In the genomic region with DNA sequence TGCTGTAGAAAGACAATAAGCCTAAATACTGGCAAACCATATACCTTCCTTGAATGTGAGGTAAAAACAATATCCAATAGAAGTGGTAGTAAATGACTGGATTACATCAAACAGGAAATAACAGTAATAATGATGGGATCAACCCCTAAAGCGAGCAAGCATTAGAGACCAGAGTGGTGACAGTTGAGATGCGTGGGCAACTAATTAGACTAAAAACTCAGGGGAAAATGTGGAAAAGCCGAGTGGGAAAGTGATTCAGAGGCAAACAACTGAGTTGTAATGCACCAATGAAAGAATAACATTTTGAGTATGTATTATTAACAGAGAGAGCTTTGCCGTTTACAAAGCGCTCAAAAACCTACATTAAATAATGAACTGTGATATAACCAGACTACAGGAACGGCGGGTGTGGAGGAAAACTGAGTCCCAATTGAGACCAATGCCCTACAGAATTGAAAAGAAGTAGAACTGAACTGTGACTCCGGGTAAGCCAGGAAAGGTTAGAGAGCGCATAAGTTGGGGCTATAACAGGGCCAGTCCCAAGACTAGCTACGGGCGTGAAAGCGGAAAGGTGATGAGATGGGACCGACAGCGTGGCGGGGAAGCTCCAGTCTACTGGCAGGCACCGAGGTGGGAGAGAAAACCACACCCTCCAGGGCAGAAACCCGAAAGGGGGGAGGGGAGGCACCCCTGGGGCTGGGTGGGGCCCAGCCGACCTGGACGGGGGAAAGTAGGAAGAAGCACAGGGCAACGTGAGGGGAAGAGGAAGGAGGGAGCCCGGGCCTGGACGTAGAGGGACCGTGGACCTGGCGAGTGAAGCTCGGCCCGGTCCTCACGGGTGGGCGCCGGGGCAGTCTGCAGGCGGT, we compare ENCODE assay signal across 1 cellular context.
A peak's percentile ranks its signal among the peaks of the same experiment; 100 is the strongest.
TF ChIP-seq lines count a peak whose summit lies in the region.

No MANE protein-coding gene starts in this region.

TF ChIP-seq in K562, 482 proteins besides CTCF, POLR2A, EP300 and RAD21 (continues in another document):
- TF ChIP-seq, protein P1, sequence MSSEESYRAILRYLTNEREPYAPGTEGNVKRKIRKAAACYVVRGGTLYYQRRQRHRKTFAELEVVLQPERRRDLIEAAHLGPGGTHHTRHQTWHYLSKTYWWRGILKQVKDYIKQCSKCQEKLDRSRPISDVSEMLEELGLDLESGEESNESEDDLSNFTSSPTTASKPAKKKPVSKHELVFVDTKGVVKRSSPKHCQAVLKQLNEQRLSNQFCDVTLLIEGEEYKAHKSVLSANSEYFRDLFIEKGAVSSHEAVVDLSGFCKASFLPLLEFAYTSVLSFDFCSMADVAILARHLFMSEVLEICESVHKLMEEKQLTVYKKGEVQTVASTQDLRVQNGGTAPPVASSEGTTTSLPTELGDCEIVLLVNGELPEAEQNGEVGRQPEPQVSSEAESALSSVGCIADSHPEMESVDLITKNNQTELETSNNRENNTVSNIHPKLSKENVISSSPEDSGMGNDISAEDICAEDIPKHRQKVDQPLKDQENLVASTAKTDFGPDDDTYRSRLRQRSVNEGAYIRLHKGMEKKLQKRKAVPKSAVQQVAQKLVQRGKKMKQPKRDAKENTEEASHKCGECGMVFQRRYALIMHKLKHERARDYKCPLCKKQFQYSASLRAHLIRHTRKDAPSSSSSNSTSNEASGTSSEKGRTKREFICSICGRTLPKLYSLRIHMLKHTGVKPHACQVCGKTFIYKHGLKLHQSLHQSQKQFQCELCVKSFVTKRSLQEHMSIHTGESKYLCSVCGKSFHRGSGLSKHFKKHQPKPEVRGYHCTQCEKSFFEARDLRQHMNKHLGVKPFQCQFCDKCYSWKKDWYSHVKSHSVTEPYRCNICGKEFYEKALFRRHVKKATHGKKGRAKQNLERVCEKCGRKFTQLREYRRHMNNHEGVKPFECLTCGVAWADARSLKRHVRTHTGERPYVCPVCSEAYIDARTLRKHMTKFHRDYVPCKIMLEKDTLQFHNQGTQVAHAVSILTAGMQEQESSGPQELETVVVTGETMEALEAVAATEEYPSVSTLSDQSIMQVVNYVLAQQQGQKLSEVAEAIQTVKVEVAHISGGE (CRISPR knock-in tag; IDR thresholded peaks at IDR 0.05), result peak in 1 of 3 experiments; percentile 62; a peak in 2 of 6 replicates
- TF ChIP-seq KAT7 (CRISPR knock-in tag; IDR thresholded peaks at IDR 0.05; ENCODE audit: borderline replicate concordance) (0 out of 2 replicates have a peak, but pooled peaks have one; percentile 14), CBX1 (IDR thresholded peaks at IDR 0.05; ENCODE audit: low read depth) (0 out of 2 replicates have a peak, but pooled peaks have one; percentile 10), TEAD4 (IDR thresholded peaks at IDR 0.05; ENCODE audit: low read length) (no peak), TEAD4 (CRISPR knock-in tag; IDR thresholded peaks at IDR 0.05; ENCODE audit: borderline replicate concordance) (no peak), ETV5 (CRISPR knock-in tag; IDR thresholded peaks at IDR 0.05; ENCODE audit: low read depth) (0 out of 2 replicates have a peak, but pooled peaks have one; percentile 20), SIN3A (IDR thresholded peaks at IDR 0.05; ENCODE audit: borderline replicate concordance in 2 of 2, control insufficient read depth in 1 of 2, low read depth in 2 of 2, low read length in 2 of 2) (peak in 1 of 2 experiments; percentile 51; a peak in 1 of 4 replicates), ARID1B (IDR thresholded peaks at IDR 0.05) (no peak), SAP30 (IDR thresholded peaks at IDR 0.05; ENCODE audit: borderline replicate concordance, insufficient read depth, low read depth, low read length, poor library complexity, severe bottlenecking) (peak; percentile 25), TAF15 (IDR thresholded peaks at IDR 0.05; ENCODE audit: low read depth, low read length) (no peak), KLF10 (CRISPR knock-in tag; IDR thresholded peaks at IDR 0.05) (no peak), SP1 (CRISPR knock-in tag; IDR thresholded peaks at IDR 0.05) (peak; percentile 2), DACH1 (IDR thresholded peaks at IDR 0.05; ENCODE audit: partially characterized antibody) (peak; percentile 4), CBFA2T3 (IDR thresholded peaks at IDR 0.05) (0 out of 2 replicates have a peak, but pooled peaks have one; percentile 7), LCOR (CRISPR knock-in tag; IDR thresholded peaks at IDR 0.05) (0 out of 2 replicates have a peak, but pooled peaks have one; percentile 22), DPF2 (IDR thresholded peaks at IDR 0.05) (0 out of 2 replicates have a peak, but pooled peaks have one; percentile 25), SRSF7 (optimal IDR thresholded peaks at IDR 0.05; ENCODE audit: low read depth, low read length) (no peak), HDAC2 (IDR thresholded peaks at IDR 0.05) (peak; percentile 64; the same call in 1 of the 2 replicates), RBBP5 (IDR thresholded peaks at IDR 0.05; ENCODE audit: borderline replicate concordance, insufficient read depth, low read length, poor library complexity, severe bottlenecking) (peak; percentile 4)
- TF ChIP-seq, protein P2, sequence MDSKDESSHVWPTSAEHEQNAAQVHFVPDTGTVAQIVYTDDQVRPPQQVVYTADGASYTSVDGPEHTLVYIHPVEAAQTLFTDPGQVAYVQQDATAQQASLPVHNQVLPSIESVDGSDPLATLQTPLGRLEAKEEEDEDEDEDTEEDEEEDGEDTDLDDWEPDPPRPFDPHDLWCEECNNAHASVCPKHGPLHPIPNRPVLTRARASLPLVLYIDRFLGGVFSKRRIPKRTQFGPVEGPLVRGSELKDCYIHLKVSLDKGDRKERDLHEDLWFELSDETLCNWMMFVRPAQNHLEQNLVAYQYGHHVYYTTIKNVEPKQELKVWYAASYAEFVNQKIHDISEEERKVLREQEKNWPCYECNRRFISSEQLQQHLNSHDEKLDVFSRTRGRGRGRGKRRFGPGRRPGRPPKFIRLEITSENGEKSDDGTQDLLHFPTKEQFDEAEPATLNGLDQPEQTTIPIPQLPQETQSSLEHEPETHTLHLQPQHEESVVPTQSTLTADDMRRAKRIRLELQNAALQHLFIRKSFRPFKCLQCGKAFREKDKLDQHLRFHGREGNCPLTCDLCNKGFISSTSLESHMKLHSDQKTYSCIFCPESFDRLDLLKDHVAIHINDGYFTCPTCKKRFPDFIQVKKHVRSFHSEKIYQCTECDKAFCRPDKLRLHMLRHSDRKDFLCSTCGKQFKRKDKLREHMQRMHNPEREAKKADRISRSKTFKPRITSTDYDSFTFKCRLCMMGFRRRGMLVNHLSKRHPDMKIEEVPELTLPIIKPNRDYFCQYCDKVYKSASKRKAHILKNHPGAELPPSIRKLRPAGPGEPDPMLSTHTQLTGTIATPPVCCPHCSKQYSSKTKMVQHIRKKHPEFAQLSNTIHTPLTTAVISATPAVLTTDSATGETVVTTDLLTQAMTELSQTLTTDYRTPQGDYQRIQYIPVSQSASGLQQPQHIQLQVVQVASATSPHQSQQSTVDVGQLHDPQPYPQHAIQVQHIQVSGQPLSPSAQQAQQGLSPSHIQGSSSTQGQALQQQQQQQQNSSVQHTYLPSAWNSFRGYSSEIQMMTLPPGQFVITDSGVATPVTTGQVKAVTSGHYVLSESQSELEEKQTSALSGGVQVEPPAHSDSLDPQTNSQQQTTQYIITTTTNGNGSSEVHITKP (IDR thresholded peaks at IDR 0.05; ENCODE audit: partially characterized antibody), result peak; percentile 28
- TF ChIP-seq, protein P3, sequence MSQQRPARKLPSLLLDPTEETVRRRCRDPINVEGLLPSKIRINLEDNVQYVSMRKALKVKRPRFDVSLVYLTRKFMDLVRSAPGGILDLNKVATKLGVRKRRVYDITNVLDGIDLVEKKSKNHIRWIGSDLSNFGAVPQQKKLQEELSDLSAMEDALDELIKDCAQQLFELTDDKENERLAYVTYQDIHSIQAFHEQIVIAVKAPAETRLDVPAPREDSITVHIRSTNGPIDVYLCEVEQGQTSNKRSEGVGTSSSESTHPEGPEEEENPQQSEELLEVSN (IDR thresholded peaks at IDR 0.05; ENCODE audit: borderline replicate concordance in 1 of 2, extremely low read depth in 1 of 2, insufficient read depth in 1 of 2, insufficient read length in 1 of 2, low read depth in 1 of 2, low read length in 1 of 2, poor library complexity in 1 of 2, severe bottlenecking in 1 of 2), result peak in 1 of 2 experiments; percentile 8
- TF ChIP-seq, protein P4, sequence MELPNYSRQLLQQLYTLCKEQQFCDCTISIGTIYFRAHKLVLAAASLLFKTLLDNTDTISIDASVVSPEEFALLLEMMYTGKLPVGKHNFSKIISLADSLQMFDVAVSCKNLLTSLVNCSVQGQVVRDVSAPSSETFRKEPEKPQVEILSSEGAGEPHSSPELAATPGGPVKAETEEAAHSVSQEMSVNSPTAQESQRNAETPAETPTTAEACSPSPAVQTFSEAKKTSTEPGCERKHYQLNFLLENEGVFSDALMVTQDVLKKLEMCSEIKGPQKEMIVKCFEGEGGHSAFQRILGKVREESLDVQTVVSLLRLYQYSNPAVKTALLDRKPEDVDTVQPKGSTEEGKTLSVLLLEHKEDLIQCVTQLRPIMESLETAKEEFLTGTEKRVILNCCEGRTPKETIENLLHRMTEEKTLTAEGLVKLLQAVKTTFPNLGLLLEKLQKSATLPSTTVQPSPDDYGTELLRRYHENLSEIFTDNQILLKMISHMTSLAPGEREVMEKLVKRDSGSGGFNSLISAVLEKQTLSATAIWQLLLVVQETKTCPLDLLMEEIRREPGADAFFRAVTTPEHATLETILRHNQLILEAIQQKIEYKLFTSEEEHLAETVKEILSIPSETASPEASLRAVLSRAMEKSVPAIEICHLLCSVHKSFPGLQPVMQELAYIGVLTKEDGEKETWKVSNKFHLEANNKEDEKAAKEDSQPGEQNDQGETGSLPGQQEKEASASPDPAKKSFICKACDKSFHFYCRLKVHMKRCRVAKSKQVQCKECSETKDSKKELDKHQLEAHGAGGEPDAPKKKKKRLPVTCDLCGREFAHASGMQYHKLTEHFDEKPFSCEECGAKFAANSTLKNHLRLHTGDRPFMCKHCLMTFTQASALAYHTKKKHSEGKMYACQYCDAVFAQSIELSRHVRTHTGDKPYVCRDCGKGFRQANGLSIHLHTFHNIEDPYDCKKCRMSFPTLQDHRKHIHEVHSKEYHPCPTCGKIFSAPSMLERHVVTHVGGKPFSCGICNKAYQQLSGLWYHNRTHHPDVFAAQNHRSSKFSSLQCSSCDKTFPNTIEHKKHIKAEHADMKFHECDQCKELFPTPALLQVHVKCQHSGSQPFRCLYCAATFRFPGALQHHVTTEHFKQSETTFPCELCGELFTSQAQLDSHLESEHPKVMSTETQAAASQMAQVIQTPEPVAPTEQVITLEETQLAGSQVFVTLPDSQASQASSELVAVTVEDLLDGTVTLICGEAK (IDR thresholded peaks at IDR 0.05), result peak; percentile 81
- TF ChIP-seq, protein P4 (CRISPR knock-in tag; IDR thresholded peaks at IDR 0.05), result no peak
- TF ChIP-seq, protein P5, sequence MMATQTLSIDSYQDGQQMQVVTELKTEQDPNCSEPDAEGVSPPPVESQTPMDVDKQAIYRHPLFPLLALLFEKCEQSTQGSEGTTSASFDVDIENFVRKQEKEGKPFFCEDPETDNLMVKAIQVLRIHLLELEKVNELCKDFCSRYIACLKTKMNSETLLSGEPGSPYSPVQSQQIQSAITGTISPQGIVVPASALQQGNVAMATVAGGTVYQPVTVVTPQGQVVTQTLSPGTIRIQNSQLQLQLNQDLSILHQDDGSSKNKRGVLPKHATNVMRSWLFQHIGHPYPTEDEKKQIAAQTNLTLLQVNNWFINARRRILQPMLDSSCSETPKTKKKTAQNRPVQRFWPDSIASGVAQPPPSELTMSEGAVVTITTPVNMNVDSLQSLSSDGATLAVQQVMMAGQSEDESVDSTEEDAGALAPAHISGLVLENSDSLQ (IDR thresholded peaks at IDR 0.05), result peak; percentile 47; the same call in 1 of the 2 replicates
- TF ChIP-seq, protein P6, sequence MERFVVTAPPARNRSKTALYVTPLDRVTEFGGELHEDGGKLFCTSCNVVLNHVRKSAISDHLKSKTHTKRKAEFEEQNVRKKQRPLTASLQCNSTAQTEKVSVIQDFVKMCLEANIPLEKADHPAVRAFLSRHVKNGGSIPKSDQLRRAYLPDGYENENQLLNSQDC (CRISPR knock-in tag; IDR thresholded peaks at IDR 0.05), result no peak
- TF ChIP-seq, protein P7, sequence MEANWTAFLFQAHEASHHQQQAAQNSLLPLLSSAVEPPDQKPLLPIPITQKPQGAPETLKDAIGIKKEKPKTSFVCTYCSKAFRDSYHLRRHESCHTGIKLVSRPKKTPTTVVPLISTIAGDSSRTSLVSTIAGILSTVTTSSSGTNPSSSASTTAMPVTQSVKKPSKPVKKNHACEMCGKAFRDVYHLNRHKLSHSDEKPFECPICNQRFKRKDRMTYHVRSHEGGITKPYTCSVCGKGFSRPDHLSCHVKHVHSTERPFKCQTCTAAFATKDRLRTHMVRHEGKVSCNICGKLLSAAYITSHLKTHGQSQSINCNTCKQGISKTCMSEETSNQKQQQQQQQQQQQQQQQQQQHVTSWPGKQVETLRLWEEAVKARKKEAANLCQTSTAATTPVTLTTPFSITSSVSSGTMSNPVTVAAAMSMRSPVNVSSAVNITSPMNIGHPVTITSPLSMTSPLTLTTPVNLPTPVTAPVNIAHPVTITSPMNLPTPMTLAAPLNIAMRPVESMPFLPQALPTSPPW (CRISPR knock-in tag; IDR thresholded peaks at IDR 0.05), result peak; percentile 73
- TF ChIP-seq, protein P8, sequence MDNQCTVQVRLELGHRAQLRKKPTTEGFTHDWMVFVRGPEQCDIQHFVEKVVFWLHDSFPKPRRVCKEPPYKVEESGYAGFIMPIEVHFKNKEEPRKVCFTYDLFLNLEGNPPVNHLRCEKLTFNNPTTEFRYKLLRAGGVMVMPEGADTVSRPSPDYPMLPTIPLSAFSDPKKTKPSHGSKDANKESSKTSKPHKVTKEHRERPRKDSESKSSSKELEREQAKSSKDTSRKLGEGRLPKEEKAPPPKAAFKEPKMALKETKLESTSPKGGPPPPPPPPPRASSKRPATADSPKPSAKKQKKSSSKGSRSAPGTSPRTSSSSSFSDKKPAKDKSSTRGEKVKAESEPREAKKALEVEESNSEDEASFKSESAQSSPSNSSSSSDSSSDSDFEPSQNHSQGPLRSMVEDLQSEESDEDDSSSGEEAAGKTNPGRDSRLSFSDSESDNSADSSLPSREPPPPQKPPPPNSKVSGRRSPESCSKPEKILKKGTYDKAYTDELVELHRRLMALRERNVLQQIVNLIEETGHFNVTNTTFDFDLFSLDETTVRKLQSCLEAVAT (IDR thresholded peaks at IDR 0.05), result peak in 1 of 2 experiments; percentile 47; a peak in 1 of 4 replicates
